In genomic region chr10:72243822-72244437, GRCh38 we compare ENCODE assay signal across 1 cellular context.
TF ChIP-seq lines count a peak whose summit lies in the region.

No MANE protein-coding gene starts in this region.

TF ChIP-seq in K562, 482 proteins besides CTCF, POLR2A, EP300 and RAD21 (continued from another document and continues in another):
- TF ChIP-seq MYC (IDR thresholded peaks at IDR 0.05; ENCODE audit: low read depth, low read length) (0 out of 2 replicates have a peak, but pooled peaks have one; percentile 29), MYC (CRISPR knock-in tag; IDR thresholded peaks at IDR 0.05; ENCODE audit: borderline replicate concordance, low read depth) (peak; percentile 50; the same call in 1 of the 2 replicates), NFIC (IDR thresholded peaks at IDR 0.05) (peak; percentile 96), SRSF1 (IDR thresholded peaks at IDR 0.05; ENCODE audit: low read depth, low read length) (no peak), MYNN (IDR thresholded peaks at IDR 0.05) (no peak), MYNN (CRISPR knock-in tag; IDR thresholded peaks at IDR 0.05) (no peak), ARHGAP35 (IDR thresholded peaks at IDR 0.05; ENCODE audit: partially characterized antibody) (no peak), MAX (CRISPR knock-in tag; IDR thresholded peaks at IDR 0.05) (no peak), ZNF766 (CRISPR knock-in tag; conservative IDR thresholded peaks at IDR 0.05) (no peak), BRF1 (IDR thresholded peaks at IDR 0.05; ENCODE audit: borderline replicate concordance, extremely low read depth, insufficient read length) (no peak), PYGO2 (tag; IDR thresholded peaks at IDR 0.05) (no peak), ZNF639 (CRISPR knock-in tag; conservative IDR thresholded peaks at IDR 0.05 in 1 of 2, IDR thresholded peaks at IDR 0.05 in 1 of 2) (no peak), ZBTB33 (CRISPR knock-in tag; IDR thresholded peaks at IDR 0.05) (no peak), CEBPZ (IDR thresholded peaks at IDR 0.05; ENCODE audit: borderline replicate concordance, low read depth, low read length) (no peak), ZNF24 (IDR thresholded peaks at IDR 0.05) (no peak), ZNF668 (CRISPR knock-in tag; IDR thresholded peaks at IDR 0.05) (no peak), ATF6 (CRISPR knock-in tag; IDR thresholded peaks at IDR 0.05) (no peak), HNRNPLL (IDR thresholded peaks at IDR 0.05; ENCODE audit: low read depth, low read length, poor library complexity, severe bottlenecking) (no peak), ARNT (IDR thresholded peaks at IDR 0.05) (no peak), PHF21A (IDR thresholded peaks at IDR 0.05; ENCODE audit: borderline replicate concordance, low read depth) (0 out of 2 replicates have a peak, but pooled peaks have one; percentile 15), OTX1 (CRISPR knock-in tag; IDR thresholded peaks at IDR 0.05) (no peak), U2AF1 (optimal IDR thresholded peaks at IDR 0.05; ENCODE audit: low read depth, low read length) (no peak), MTF1 (CRISPR knock-in tag; IDR thresholded peaks at IDR 0.05; ENCODE audit: borderline replicate concordance) (no peak), PRPF4 (IDR thresholded peaks at IDR 0.05; ENCODE audit: insufficient read depth, low read depth, low read length, poor library complexity, severe bottlenecking) (no peak), MLX (CRISPR knock-in tag; conservative IDR thresholded peaks at IDR 0.05) (0 out of 4 replicates have a peak, but pooled peaks of 1 of the 2 experiments have one; percentile 14), ZFP30 (CRISPR knock-in tag; IDR thresholded peaks at IDR 0.05; ENCODE audit: borderline replicate concordance) (no peak), SETDB1 (IDR thresholded peaks at IDR 0.05; ENCODE audit: low read length) (no peak), NFRKB (IDR thresholded peaks at IDR 0.05; ENCODE audit: low read depth) (no peak), BCLAF1 (IDR thresholded peaks at IDR 0.05; ENCODE audit: borderline replicate concordance in 1 of 2, control insufficient read depth in 1 of 2, low read depth in 2 of 2, low read length in 1 of 2) (no peak), BCL6 (CRISPR knock-in tag; IDR thresholded peaks at IDR 0.05) (no peak), CUX1 (CRISPR knock-in tag; IDR thresholded peaks at IDR 0.05) (no peak), POLR2H (tag; IDR thresholded peaks at IDR 0.05; ENCODE audit: low read depth) (no peak), ZNF77 (CRISPR knock-in tag; IDR thresholded peaks at IDR 0.05) (no peak), ZNF785 (CRISPR knock-in tag; IDR thresholded peaks at IDR 0.05) (no peak), FOXP1 (CRISPR knock-in tag; IDR thresholded peaks at IDR 0.05) (0 out of 2 replicates have a peak, but pooled peaks have one; percentile 33), GTF2A2 (tag; IDR thresholded peaks at IDR 0.05) (no peak), ZNF518B (CRISPR knock-in tag; IDR thresholded peaks at IDR 0.05) (no peak), ZNF3 (CRISPR knock-in tag; IDR thresholded peaks at IDR 0.05) (no peak), THRAP3 (IDR thresholded peaks at IDR 0.05; ENCODE audit: borderline replicate concordance) (no peak), KDM2B (CRISPR knock-in tag; IDR thresholded peaks at IDR 0.05) (no peak), STAT5A (IDR thresholded peaks at IDR 0.05; ENCODE audit: borderline replicate concordance, low read length) (no peak)
